ENCODE assay signal across 16 cellular contexts in the genomic region with DNA sequence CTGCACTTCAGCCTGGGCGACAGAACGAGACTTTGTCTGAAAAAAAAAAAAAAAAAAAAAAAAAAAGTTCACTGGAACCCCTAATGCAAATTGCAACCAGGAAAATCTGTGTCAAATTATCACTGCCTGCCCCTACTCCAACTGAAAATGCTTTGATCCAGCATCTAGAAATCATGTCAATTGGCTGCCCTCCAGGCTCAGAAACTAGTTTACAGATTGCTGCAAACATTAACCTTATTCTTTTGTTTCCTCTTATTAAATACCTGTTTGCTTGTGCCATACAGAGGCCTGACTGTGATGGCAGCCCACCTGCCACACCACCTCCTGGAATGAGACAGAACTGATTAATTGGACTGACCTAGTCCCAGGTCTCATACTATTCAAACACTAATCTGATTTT.
"Had no signal": no experiment of that assay in that cellular context is flagged by ENCODE, and none has a peak within 500 bp of the region (broad histone marks: within the 10 kb centered on the region; RNA-seq: fewer than 3 reads in every experiment).

No MANE protein-coding gene starts in this region.

- H3K4me1 Mint-ChIP-seq: activated CD4-positive, alpha-beta T cell treated with anti-CD3 and anti-CD28 coated beads for 36 hours; activated naive CD8-positive, alpha-beta T cell treated with anti-CD3 and anti-CD28 coated beads for 36 hours had no signal

- H3K9me3 Mint-ChIP-seq: activated naive CD8-positive, alpha-beta T cell treated with anti-CD3 and anti-CD28 coated beads for 36 hours; effector memory CD8-positive, alpha-beta T cell; naive thymus-derived CD8-positive, alpha-beta T cell; stimulated activated naive CD8-positive, alpha-beta T cell treated with anti-CD3 and anti-CD28 coated beads, Interleukin-15, Interleukin-2, amounts not matched to agents 100 ng/mL and 50 ng/mL, for 24 hours had no signal

- H3K27me3 ChIP-seq: right atrium auricular region, transverse colon had no signal

- H3K4me1 ChIP-seq: prostate gland, right atrium auricular region, transverse colon had no signal

- ATAC-seq: activated CD4-positive, alpha-beta T cell treated with anti-CD3 and anti-CD28 coated beads for 36 hours; naive thymus-derived CD8-positive, alpha-beta T cell had no signal

- H3K4me3 Mint-ChIP-seq: activated CD4-positive, alpha-beta T cell treated with anti-CD3 and anti-CD28 coated beads for 36 hours; activated naive CD8-positive, alpha-beta T cell treated with anti-CD3 and anti-CD28 coated beads for 36 hours; effector memory CD8-positive, alpha-beta T cell; naive thymus-derived CD8-positive, alpha-beta T cell; stimulated activated naive CD8-positive, alpha-beta T cell treated with anti-CD3 and anti-CD28 coated beads, Interleukin-15, Interleukin-2, amounts not matched to agents 100 ng/mL and 50 ng/mL, for 24 hours had no signal

- H3K27ac Mint-ChIP-seq: activated CD4-positive, alpha-beta T cell treated with anti-CD3 and anti-CD28 coated beads for 36 hours; activated naive CD8-positive, alpha-beta T cell treated with anti-CD3 and anti-CD28 coated beads for 36 hours; stimulated activated naive CD8-positive, alpha-beta T cell treated with anti-CD3 and anti-CD28 coated beads, Interleukin-15, Interleukin-2, amounts not matched to agents 100 ng/mL and 50 ng/mL, for 24 hours had no signal

- DNase-seq: activated CD4-positive, alpha-beta T cell treated with anti-CD3 and anti-CD28 coated beads for 36 hours; activated CD4-positive, alpha-beta T cell treated with anti-CD3 and anti-CD28 coated beads, Interleukin-2, amount 50 U/mL, for 48 hours; activated naive CD4-positive, alpha-beta T cell; activated naive CD8-positive, alpha-beta T cell treated with anti-CD3 and anti-CD28 coated beads for 36 hours; amniotic stem cell; effector memory CD8-positive, alpha-beta T cell; mesendoderm; naive thymus-derived CD8-positive, alpha-beta T cell; nucleus accumbens; stimulated activated CD4-positive, alpha-beta T cell treated with anti-CD3 and anti-CD28 coated beads, Interleukin-12 subunit alpha, Interleukin-12 subunit beta, amount 100 ng/mL, for 4 hours; stimulated activated CD4-positive, alpha-beta T cell treated with anti-CD3 and anti-CD28 coated beads, Interleukin-1b, Interleukin-23, amount 100 ng/mL, for 48 hours; stimulated activated CD8-positive, alpha-beta memory T cell treated with anti-CD3 and anti-CD28 coated beads, Interleukin-4, amount 100 ng/mL, for 48 hours; transverse colon had no signal

- H3K27ac ChIP-seq: right atrium auricular region, transverse colon had no signal

- H3K4me3 ChIP-seq: prostate gland, right atrium auricular region, transverse colon had no signal

- H3K36me3 Mint-ChIP-seq: activated naive CD8-positive, alpha-beta T cell treated with anti-CD3 and anti-CD28 coated beads for 36 hours; naive thymus-derived CD8-positive, alpha-beta T cell had no signal

- H3K27me3 Mint-ChIP-seq: activated CD4-positive, alpha-beta T cell treated with anti-CD3 and anti-CD28 coated beads for 36 hours; activated naive CD8-positive, alpha-beta T cell treated with anti-CD3 and anti-CD28 coated beads for 36 hours; effector memory CD8-positive, alpha-beta T cell; naive thymus-derived CD8-positive, alpha-beta T cell; stimulated activated naive CD8-positive, alpha-beta T cell treated with anti-CD3 and anti-CD28 coated beads, Interleukin-15, Interleukin-2, amounts not matched to agents 100 ng/mL and 50 ng/mL, for 24 hours had no signal

- H3K9me3 ChIP-seq: prostate gland, right atrium auricular region, transverse colon had no signal

- H3K36me3 ChIP-seq: prostate gland, right atrium auricular region, transverse colon had no signal
